8 cellular contexts compared by ENCODE assay signal in the genomic region with DNA sequence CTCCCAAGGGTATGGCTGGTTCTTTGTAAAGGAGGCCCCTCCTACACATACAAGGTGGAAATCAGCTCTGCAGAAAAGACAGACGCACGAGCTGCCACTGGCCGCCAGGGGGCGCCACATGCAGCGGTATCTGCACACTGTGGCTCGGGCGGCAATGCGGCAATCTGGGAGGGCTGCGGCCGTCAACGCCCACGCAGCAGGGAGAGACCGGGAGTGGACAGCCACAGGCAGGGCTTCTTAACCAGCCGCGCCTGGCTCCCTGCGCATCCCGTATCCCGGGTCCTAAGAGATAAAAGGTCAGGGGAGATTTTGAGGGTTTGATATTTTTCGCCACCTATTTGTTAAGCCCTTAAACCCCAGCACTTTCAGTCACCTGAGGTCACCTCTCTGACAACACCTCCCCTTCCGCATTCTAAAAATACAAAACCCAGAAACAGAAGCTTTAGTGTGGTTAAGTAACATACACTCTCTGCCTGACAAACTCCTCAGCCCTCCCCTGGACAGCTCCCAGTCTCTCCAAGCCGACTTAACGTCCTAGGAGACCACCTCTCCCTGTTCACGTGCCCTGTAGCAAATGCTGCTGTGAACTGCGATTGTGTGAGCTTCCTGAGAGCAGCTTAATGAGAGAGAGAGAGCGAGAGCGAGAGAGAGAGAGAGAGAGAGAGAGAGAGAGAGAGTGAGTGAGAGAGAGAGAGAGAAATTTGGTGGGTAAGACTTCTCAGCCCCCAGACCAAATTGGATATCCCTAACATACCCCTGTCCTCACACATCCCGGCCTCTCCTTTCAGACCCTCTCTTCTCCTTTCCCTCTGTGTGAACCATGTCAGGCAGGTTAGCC. TPM values are rescaled to one million over a fixed set of nuclear protein-coding genes. Genes with fewer than 3 reads are reported as not detected.
DNase-seq lines count a peak whose midpoint lies in the region; ATAC-seq and TF ChIP-seq lines count a peak whose summit lies in the region.

No MANE protein-coding gene starts in this region.

- H3K4me1 ChIP-seq in BLaER1 = peaks cover 25% of the 10 kb centered on the region

- no peak overlapping the region for H3K27ac ChIP-seq in BLaER1
- peak overlapping the region; percentile 39 for H3K27ac ChIP-seq in cingulate gyrus (ENCODE audit: low read depth, low read length)

- no peak overlapping the region for H3K9ac ChIP-seq in BLaER1

- no peaks in the 10 kb centered on the region for H3K9me3 ChIP-seq in BLaER1

- no peaks in the 10 kb centered on the region for H4K20me1 ChIP-seq in BLaER1

- no peaks in the 10 kb centered on the region for H3K36me3 ChIP-seq in BLaER1

- DNase-seq in NCI-H460 (ENCODE audit: extremely low read depth, low read depth) (peak; percentile 58), left kidney (ENCODE audit: low read depth, low spot score) (peak; percentile 95)
- peak; percentile 91 for DNase-seq in activated CD4-positive, alpha-beta T cell treated with anti-CD3 and anti-CD28 coated beads for 48 hours
- peak; percentile 83 to 85 for DNase-seq in stimulated activated CD4-positive, alpha-beta T cell treated with anti-CD3 and anti-CD28 coated beads, Interleukin-4, amount 100 ng/mL, for 48 hours (ENCODE audit: low read depth in 2 of 2)

- peak overlapping the region; percentile 50 for H3K4me3 ChIP-seq in BLaER1

- H3K27me3 ChIP-seq in BLaER1 = peaks cover 17% of the 10 kb centered on the region

- peak; percentile 41 for TF ChIP-seq POLR2A in GM19193 (IDR thresholded peaks at IDR 0.05; ENCODE audit: extremely low read depth, insufficient read depth, insufficient read length)

- peak; percentile 85 for ATAC-seq in HG03354 (IDR thresholded peaks at IDR 0.05; ENCODE audit: poor library complexity, severe bottlenecking, unreplicated experiment)

- H3K4me2 ChIP-seq in BLaER1 = peak overlapping the region; percentile 82

RNA-seq across cellular contexts. Expression of a gene that starts 13.5 kb away (rescaled TPM):
- total RNA-seq in NCI-H460 (2014; rRNA removed; shearing (Covaris generic)) = not detected in 2 replicates
- not detected in 2 replicates for polyA plus RNA-seq in NCI-H460 (2014; cell fraction: nucleus; rRNA removed)

RNA-seq across cellular contexts. Expression of a gene that starts 55.1 kb away (rescaled TPM):
- total RNA-seq in NCI-H460 (2014; rRNA removed; shearing (Covaris generic)) = not detected in 2 replicates
- polyA plus RNA-seq in NCI-H460 (2014; cell fraction: nucleus; rRNA removed) = not detected in 2 replicates
